Comparison of ENCODE assay signal across 11 cellular contexts in genomic region chr18:3257627-3258120, GRCh38. TPM values are rescaled to one million over a fixed set of nuclear protein-coding genes. Genes with fewer than 3 reads are reported as not detected.
DNase-seq lines count a peak whose midpoint lies in the region; ATAC-seq, FAIRE-seq and TF ChIP-seq lines count a peak whose summit lies in the region.
"Had no signal": no experiment of that assay in that cellular context is flagged by ENCODE, and none has a peak within 500 bp of the region (broad histone marks: within the 10 kb centered on the region; RNA-seq: fewer than 3 reads in every experiment).

No MANE protein-coding gene starts in this region.

- POLR2A ChIA-PET in WTC11 (lab: Charles Lee) = no interaction called here
- POLR2A ChIA-PET in HepG2 (lab: Yijun Ruan, JAX) = interaction anchor here (1.0 to 3.6 kb wide), 7 partner anchors 10 to 361 kb away, joined by 3 to 48 read pairs (median 4); partner anchors contain the start of gene MYL12A

- H4K20me1 ChIP-seq in HepG2 (ENCODE audit: insufficient read depth, low read length) = no peaks in the 10 kb centered on the region

- no peak overlapping the region for H3K9ac ChIP-seq in HepG2 (ENCODE audit: insufficient read depth, low read depth, low read length)

- in situ Hi-C loops in HepG2 (cut with HindIII; ENCODE audit: extremely low pct_ligation_motif_present, low pct_unique_long_range_greater_than_20kb) = no loop called here

- no peaks in the 10 kb centered on the region; a peak in 2 of 5 replicates for H3K27me3 ChIP-seq in HepG2 (ENCODE audit: control insufficient read depth in 1 of 2, insufficient read depth in 2 of 2, low read length in 2 of 2)

- whole genome bisulfite sequencing in HepG2 (ENCODE audit: low lambda C conversion rate) = 92% methylated on average over 2 of the region's 2 CpGs

- H3K4me3 Mint-ChIP-seq in activated CD4-positive, alpha-beta T cell treated with anti-CD3 and anti-CD28 coated beads, Interleukin-2, amount 10 ng/mL, durations not matched to agents 24 days and 14 days = peak overlapping the region; percentile 27
- H3K4me3 Mint-ChIP-seq in WTC11 = no peak overlapping the region
- no peak overlapping the region for H3K4me3 Mint-ChIP-seq in stimulated activated memory B cell treated with anti-CD40 and anti-IgM and Interleukin-4, amounts not matched to agents 10 μg/mL and 1 μg/mL and 100 μg/mL, for 72 hours

- TF ChIP-seq POLR2A in HepG2 (IDR thresholded peaks at IDR 0.05; ENCODE audit: insufficient read depth in 1 of 2, low read depth in 2 of 2, low read length in 2 of 2) = no peak

- no peak for TF ChIP-seq RAD21 in HepG2 (CRISPR knock-in tag; IDR thresholded peaks at IDR 0.05)

- peaks cover 56% of the 10 kb centered on the region for H3K4me1 ChIP-seq in HepG2 (ENCODE audit: insufficient read depth, low read length)

- no TSS peak for BruUV-seq in HepG2 (replicated peaks; lab: Mats Ljungman, UMichigan)

- H3K4me1 Mint-ChIP-seq in activated CD4-positive, alpha-beta T cell treated with anti-CD3 and anti-CD28 coated beads, Interleukin-2, amount 10 ng/mL, durations not matched to agents 24 days and 14 days = peaks cover 62% of the 10 kb centered on the region
- H3K4me1 Mint-ChIP-seq in WTC11 = peaks cover 11% of the 10 kb centered on the region
- H3K4me1 Mint-ChIP-seq in stimulated activated memory B cell treated with anti-CD40 and anti-IgM and Interleukin-4, amounts not matched to agents 10 μg/mL and 1 μg/mL and 100 μg/mL, for 72 hours = peaks cover 79% of the 10 kb centered on the region

- H3K27ac ChIP-seq in HepG2 (ENCODE audit: extremely low read length, insufficient read depth, low read length) = peak overlapping the region; percentile 73

- H3K36me3 ChIP-seq in HepG2 (replicated peaks in 1 of 2; ENCODE audit: control insufficient read depth in 1 of 2, insufficient read depth in 2 of 2, low read length in 2 of 2) = peaks cover 4 to 27% of the 10 kb centered on the region in 2 experiments; a peak in 4 of 5 replicates

- no peaks in the 10 kb centered on the region for H3K9me3 ChIP-seq in HepG2 (ENCODE audit: low read length)

- H3K4me2 ChIP-seq in HepG2 (ENCODE audit: low read depth, low read length) = no peak overlapping the region

- TF ChIP-seq CTCF in WTC11 (IDR thresholded peaks at IDR 0.05) = no peak
- TF ChIP-seq CTCF in HepG2 (CRISPR knock-in tag; IDR thresholded peaks at IDR 0.05) = no peak

- no peak for DNase-seq in activated CD4-positive, alpha-beta T cell treated with anti-CD3 and anti-CD28 coated beads, Interleukin-2, amount 10 ng/mL, durations not matched to agents 24 days and 14 days
- no peak for DNase-seq in activated CD4-positive, alpha-beta T cell treated with anti-CD3 and anti-CD28 coated beads for 1 hour
- DNase-seq in WTC11 (ENCODE audit: low spot score) (no peak), HepG2 (ENCODE audit: low spot score) (no peak), DMS114 treated with DMSO at 0.1 percent for 48 hours (lab: John Stamatoyannopoulos, UW; ENCODE audit: unreplicated experiment) (no peak)
- DNase-seq: ACHN, mammary epithelial cell had no signal

- H3K79me2 ChIP-seq in HepG2 (ENCODE audit: insufficient read depth, low read length) = peaks cover 24% of the 10 kb centered on the region

- no peak overlapping the region for H2AFZ ChIP-seq in HepG2 (ENCODE audit: low read length)

- H3K27ac Mint-ChIP-seq in activated CD4-positive, alpha-beta T cell treated with anti-CD3 and anti-CD28 coated beads, Interleukin-2, amount 10 ng/mL, durations not matched to agents 24 days and 14 days = peak overlapping the region; percentile 86
- H3K27ac Mint-ChIP-seq in WTC11 = peak overlapping the region; percentile 46; the same call in 1 of the 2 replicates
- H3K27ac Mint-ChIP-seq in stimulated activated memory B cell treated with anti-CD40 and anti-IgM and Interleukin-4, amounts not matched to agents 10 μg/mL and 1 μg/mL and 100 μg/mL, for 72 hours = peak overlapping the region; percentile 87

- no peak for TF ChIP-seq EP300 in HepG2 (IDR thresholded peaks at IDR 0.05; ENCODE audit: low read depth in 2 of 2, low read length in 2 of 2)
- no peak for TF ChIP-seq EP300 in HepG2 (CRISPR knock-in tag; IDR thresholded peaks at IDR 0.05; ENCODE audit: borderline replicate concordance)

- no peaks in the 10 kb centered on the region for H3K27me3 Mint-ChIP-seq in activated CD4-positive, alpha-beta T cell treated with anti-CD3 and anti-CD28 coated beads, Interleukin-2, amount 10 ng/mL, durations not matched to agents 24 days and 14 days
- H3K27me3 Mint-ChIP-seq in WTC11 (ENCODE audit: low read depth) = no peaks in the 10 kb centered on the region
- no peaks in the 10 kb centered on the region for H3K27me3 Mint-ChIP-seq in stimulated activated memory B cell treated with anti-CD40 and anti-IgM and Interleukin-4, amounts not matched to agents 10 μg/mL and 1 μg/mL and 100 μg/mL, for 72 hours

- ATAC-seq in WTC11 (no peak), HepG2 (no peak), HG02588 (IDR thresholded peaks at IDR 0.05; ENCODE audit: unreplicated experiment) (no peak), HG02759 (IDR thresholded peaks at IDR 0.05; ENCODE audit: unreplicated experiment) (no peak)
- no peak for ATAC-seq in stimulated activated memory B cell treated with anti-CD40 and anti-IgM and Interleukin-4, amounts not matched to agents 10 μg/mL and 1 μg/mL and 100 μg/mL, for 72 hours

- H3K36me3 Mint-ChIP-seq in activated CD4-positive, alpha-beta T cell treated with anti-CD3 and anti-CD28 coated beads, Interleukin-2, amount 10 ng/mL, durations not matched to agents 24 days and 14 days (ENCODE audit: low read depth) = peaks cover 55% of the 10 kb centered on the region
- H3K36me3 Mint-ChIP-seq in WTC11 = peaks cover 49% of the 10 kb centered on the region
- peaks cover 39% of the 10 kb centered on the region for H3K36me3 Mint-ChIP-seq in stimulated activated memory B cell treated with anti-CD40 and anti-IgM and Interleukin-4, amounts not matched to agents 10 μg/mL and 1 μg/mL and 100 μg/mL, for 72 hours

- no peak for FAIRE-seq in HepG2 (lab: Jason Lieb, UNC)

- intact Hi-C loops in activated CD4-positive, alpha-beta T cell treated with anti-CD3 and anti-CD28 coated beads, Interleukin-2, amount 10 ng/mL, durations not matched to agents 24 days and 14 days (cut with micrococcal nuclease) = no loop called here
- intact Hi-C loops in HepG2 (cut with micrococcal nuclease; ENCODE audit: unreplicated experiment) = no loop called here

- CTCF ChIA-PET in WTC11 (lab: Charles Lee) = no interaction called here
- CTCF ChIA-PET in HepG2 (lab: Yijun Ruan, JAX; ENCODE audit: low intra/inter-chr PET ratio, low total read pairs) = no interaction called here

- H3K4me3 ChIP-seq in HepG2 (replicated peaks in 1 of 3; ENCODE audit: insufficient read depth in 1 of 3, low read depth in 2 of 3, low read length in 3 of 3) = no peak overlapping the region

- no peaks in the 10 kb centered on the region for H3K9me3 Mint-ChIP-seq in activated CD4-positive, alpha-beta T cell treated with anti-CD3 and anti-CD28 coated beads, Interleukin-2, amount 10 ng/mL, durations not matched to agents 24 days and 14 days
- no peaks in the 10 kb centered on the region for H3K9me3 Mint-ChIP-seq in WTC11
- no peaks in the 10 kb centered on the region for H3K9me3 Mint-ChIP-seq in stimulated activated memory B cell treated with anti-CD40 and anti-IgM and Interleukin-4, amounts not matched to agents 10 μg/mL and 1 μg/mL and 100 μg/mL, for 72 hours

RNA-seq across cellular contexts. Expression of gene MYL12B, which starts 4.3 kb away (rescaled TPM):
- 239 and 245 TPM in 2 replicates for total RNA-seq in activated CD4-positive, alpha-beta T cell treated with anti-CD3 and anti-CD28 coated beads, Interleukin-2, amount 10 ng/mL, durations not matched to agents 24 days and 14 days
- total RNA-seq in WTC11 (2021) (158 to 173 TPM (median 163 TPM) in 3 replicates), HepG2 (2016; rRNA removed; fragmentation: Illumina TruSeq; extraction: Trizol) (340 and 475 TPM in 2 replicates)
- total RNA-seq in HepG2 (2016; cell fraction: cytosol; rRNA removed; fragmentation: Illumina TruSeq; extraction: Trizol; ENCODE audit: low read depth) = 118 and 121 TPM in 2 replicates
- total RNA-seq in HepG2 (2016; cell fraction: insoluble cytoplasmic fraction; rRNA removed; fragmentation: Illumina TruSeq; extraction: Trizol) = 344 and 488 TPM in 2 replicates
- 130 and 135 TPM in 2 replicates for total RNA-seq in HepG2 (2016; cell fraction: membrane; rRNA removed; fragmentation: Illumina TruSeq; extraction: Trizol)
- total RNA-seq in HepG2 (2016; cell fraction: nucleus; rRNA removed; fragmentation: Illumina TruSeq; extraction: Trizol) = 113 and 117 TPM in 2 replicates
- polyA plus RNA-seq in HepG2 (2011; rRNA removed) = 238 and 265 TPM in 2 replicates
- polyA plus RNA-seq in HepG2 (2011; cell fraction: cytosol; rRNA removed) = 202 and 250 TPM in 2 replicates
- polyA plus RNA-seq in HepG2 (2011; cell fraction: nucleus; rRNA removed) = 45.6 and 55.4 TPM in 2 replicates
- polyA plus RNA-seq in HepG2 (2012) = 212 and 213 TPM in 2 replicates
- 96.0 and 108 TPM in 2 replicates for polyA plus RNA-seq in HepG2 (2016; cell fraction: cytosol; fragmentation: Illumina TruSeq; extraction: Trizol; ENCODE audit: low read depth)
- polyA plus RNA-seq in HepG2 (2016; cell fraction: insoluble cytoplasmic fraction; fragmentation: Illumina TruSeq; extraction: Trizol; ENCODE audit: low read depth) = 470 and 496 TPM in 2 replicates
- polyA plus RNA-seq in HepG2 (2016; cell fraction: membrane; fragmentation: Illumina TruSeq; extraction: Trizol; ENCODE audit: low read depth) = 102 and 106 TPM in 2 replicates
- polyA plus RNA-seq in HepG2 (2016; cell fraction: nucleus; fragmentation: Illumina TruSeq; extraction: Trizol; ENCODE audit: insufficient read depth, low read depth) = 168 and 175 TPM in 2 replicates
- polyA minus RNA-seq in HepG2 (2011; rRNA and poly(A)+ RNA removed; ENCODE audit: low replicate concordance) = 114 and 173 TPM in 2 replicates
- 94.2 and 95.6 TPM in 2 replicates for polyA minus RNA-seq in HepG2 (2011; cell fraction: cytosol; rRNA and poly(A)+ RNA removed)
- 30.6 and 55.3 TPM in 2 replicates for polyA minus RNA-seq in HepG2 (2011; cell fraction: nucleus; rRNA and poly(A)+ RNA removed)

RNA-seq across cellular contexts. Expression of gene MYL12A, which starts 10.1 kb away (rescaled TPM):
- 337 and 340 TPM in 2 replicates for total RNA-seq in activated CD4-positive, alpha-beta T cell treated with anti-CD3 and anti-CD28 coated beads, Interleukin-2, amount 10 ng/mL, durations not matched to agents 24 days and 14 days
- total RNA-seq in WTC11 (2021) (205 to 230 TPM (median 213 TPM) in 3 replicates), HepG2 (2016; rRNA removed; fragmentation: Illumina TruSeq; extraction: Trizol) (277 and 357 TPM in 2 replicates)
- total RNA-seq in HepG2 (2016; cell fraction: cytosol; rRNA removed; fragmentation: Illumina TruSeq; extraction: Trizol; ENCODE audit: low read depth) = 95.1 and 97.4 TPM in 2 replicates
- total RNA-seq in HepG2 (2016; cell fraction: insoluble cytoplasmic fraction; rRNA removed; fragmentation: Illumina TruSeq; extraction: Trizol) = 277 and 377 TPM in 2 replicates
- total RNA-seq in HepG2 (2016; cell fraction: membrane; rRNA removed; fragmentation: Illumina TruSeq; extraction: Trizol) = 78.5 and 96.6 TPM in 2 replicates
- 143 and 145 TPM in 2 replicates for total RNA-seq in HepG2 (2016; cell fraction: nucleus; rRNA removed; fragmentation: Illumina TruSeq; extraction: Trizol)
- polyA plus RNA-seq in HepG2 (2011; rRNA removed) = 243 and 261 TPM in 2 replicates
- 156 and 261 TPM in 2 replicates for polyA plus RNA-seq in HepG2 (2011; cell fraction: cytosol; rRNA removed)
- polyA plus RNA-seq in HepG2 (2011; cell fraction: nucleus; rRNA removed) = 65.4 and 82.9 TPM in 2 replicates
- polyA plus RNA-seq in HepG2 (2012) = 263 and 319 TPM in 2 replicates
- 53.2 and 57.8 TPM in 2 replicates for polyA plus RNA-seq in HepG2 (2016; cell fraction: cytosol; fragmentation: Illumina TruSeq; extraction: Trizol; ENCODE audit: low read depth)
- polyA plus RNA-seq in HepG2 (2016; cell fraction: insoluble cytoplasmic fraction; fragmentation: Illumina TruSeq; extraction: Trizol; ENCODE audit: low read depth) = 305 and 333 TPM in 2 replicates
- 53.7 and 63.8 TPM in 2 replicates for polyA plus RNA-seq in HepG2 (2016; cell fraction: membrane; fragmentation: Illumina TruSeq; extraction: Trizol; ENCODE audit: low read depth)
- 156 and 160 TPM in 2 replicates for polyA plus RNA-seq in HepG2 (2016; cell fraction: nucleus; fragmentation: Illumina TruSeq; extraction: Trizol; ENCODE audit: insufficient read depth, low read depth)
- 91.9 and 99.7 TPM in 2 replicates for polyA minus RNA-seq in HepG2 (2011; rRNA and poly(A)+ RNA removed; ENCODE audit: low replicate concordance)
- polyA minus RNA-seq in HepG2 (2011; cell fraction: cytosol; rRNA and poly(A)+ RNA removed) = 172 and 198 TPM in 2 replicates
- polyA minus RNA-seq in HepG2 (2011; cell fraction: nucleus; rRNA and poly(A)+ RNA removed) = 130 and 202 TPM in 2 replicates

RNA-seq across cellular contexts. Expression of gene MYOM1, which starts 37.9 kb away (rescaled TPM):
- 0.75 and 1.3 TPM in 2 replicates for total RNA-seq in activated CD4-positive, alpha-beta T cell treated with anti-CD3 and anti-CD28 coated beads, Interleukin-2, amount 10 ng/mL, durations not matched to agents 24 days and 14 days
- 0.35 to 0.64 TPM (median 0.53 TPM) in 3 replicates for total RNA-seq in WTC11 (2021)
- 0.46 and 1.0 TPM in 2 replicates for total RNA-seq in HepG2 (2016; rRNA removed; fragmentation: Illumina TruSeq; extraction: Trizol)
- total RNA-seq in HepG2 (2016; cell fraction: cytosol; rRNA removed; fragmentation: Illumina TruSeq; extraction: Trizol; ENCODE audit: low read depth) = 0.35 and 1.3 TPM in 2 replicates
- 0.97 and 0.98 TPM in 2 replicates for total RNA-seq in HepG2 (2016; cell fraction: insoluble cytoplasmic fraction; rRNA removed; fragmentation: Illumina TruSeq; extraction: Trizol)
- total RNA-seq in HepG2 (2016; cell fraction: membrane; rRNA removed; fragmentation: Illumina TruSeq; extraction: Trizol) = 0.49 and 0.76 TPM in 2 replicates
- 0.47 and 1.3 TPM in 2 replicates for total RNA-seq in HepG2 (2016; cell fraction: nucleus; rRNA removed; fragmentation: Illumina TruSeq; extraction: Trizol)
- polyA plus RNA-seq in HepG2 (2011; rRNA removed) = 0.98 and 1.6 TPM in 2 replicates
- 1.0 and 1.4 TPM in 2 replicates for polyA plus RNA-seq in HepG2 (2011; cell fraction: cytosol; rRNA removed)
- 3.6 and 4.1 TPM in 2 replicates for polyA plus RNA-seq in HepG2 (2011; cell fraction: nucleus; rRNA removed)
- 2.6 and 3.3 TPM in 2 replicates for polyA plus RNA-seq in HepG2 (2012)
- 0.16 and 0.17 TPM in 2 replicates for polyA plus RNA-seq in HepG2 (2016; cell fraction: cytosol; fragmentation: Illumina TruSeq; extraction: Trizol; ENCODE audit: low read depth)
- 0.60 and 0.63 TPM in 2 replicates for polyA plus RNA-seq in HepG2 (2016; cell fraction: insoluble cytoplasmic fraction; fragmentation: Illumina TruSeq; extraction: Trizol; ENCODE audit: low read depth)
- polyA plus RNA-seq in HepG2 (2016; cell fraction: membrane; fragmentation: Illumina TruSeq; extraction: Trizol; ENCODE audit: low read depth) = 0.25 and 0.37 TPM in 2 replicates
- 1.1 and 1.2 TPM in 2 replicates for polyA plus RNA-seq in HepG2 (2016; cell fraction: nucleus; fragmentation: Illumina TruSeq; extraction: Trizol; ENCODE audit: insufficient read depth, low read depth)
- polyA minus RNA-seq in HepG2 (2011; rRNA and poly(A)+ RNA removed; ENCODE audit: low replicate concordance) = 0.75 and 0.82 TPM in 2 replicates
- polyA minus RNA-seq in HepG2 (2011; cell fraction: cytosol; rRNA and poly(A)+ RNA removed) = 0.89 and 0.97 TPM in 2 replicates
- polyA minus RNA-seq in HepG2 (2011; cell fraction: nucleus; rRNA and poly(A)+ RNA removed) = 2.8 and 4.2 TPM in 2 replicates
- total RNA-seq: Daoy had no signal
